ENCODE assay signal across 30 cellular contexts in the genomic region with DNA sequence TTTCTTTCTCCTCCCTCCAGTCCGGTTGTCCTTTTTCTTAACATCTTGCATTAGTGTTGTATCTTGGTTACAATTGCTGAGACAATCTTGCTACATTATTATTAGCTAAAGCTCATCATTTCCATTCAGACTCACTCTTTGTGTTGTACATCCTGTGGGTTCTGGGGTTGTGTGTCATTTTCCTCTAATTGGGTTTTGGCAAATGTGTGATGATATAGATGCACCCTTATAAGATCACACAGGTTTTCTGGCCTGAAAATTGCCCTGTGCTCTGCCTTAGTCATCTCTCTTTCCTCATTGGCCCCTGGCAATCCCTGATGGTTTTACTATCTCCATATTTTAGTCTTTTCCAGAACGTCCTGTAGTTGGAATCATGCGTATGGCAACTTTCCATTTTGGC.
DNase-seq lines count a peak whose midpoint lies in the region; ATAC-seq and TF ChIP-seq lines count a peak whose summit lies in the region.
"Had no signal": no experiment of that assay in that cellular context is flagged by ENCODE, and none has a peak within 500 bp of the region (broad histone marks: within the 10 kb centered on the region; RNA-seq: fewer than 3 reads in every experiment).

No MANE protein-coding gene starts in this region.

- in situ Hi-C loops in HAP-1 (cut with MboI; ENCODE audit: low sequenced_read_pairs), result no loop called here

- no peaks in the 10 kb centered on the region for H3K9me3 Mint-ChIP-seq in Calu3 (ENCODE audit: low read depth, unreplicated experiment)
- no peaks in the 10 kb centered on the region for H3K9me3 Mint-ChIP-seq in activated T-helper 17 cell treated with anti-CD3 and anti-CD28 coated beads, Interleukin-2, amount 50 U/mL, for 72 hours
- H3K9me3 Mint-ChIP-seq in stimulated activated naive CD8-positive, alpha-beta T cell treated with anti-CD3 and anti-CD28 coated beads, Interleukin-15, amount 100 ng/mL, for 72 hours, result no peaks in the 10 kb centered on the region
- H3K9me3 Mint-ChIP-seq: activated CD4-positive, alpha-beta T cell treated with anti-CD3 and anti-CD28 coated beads, Interleukin-2, amount 10 ng/mL, durations not matched to agents 24 days and 14 days; stimulated activated naive CD8-positive, alpha-beta T cell treated with anti-CD3 and anti-CD28 coated beads, Interleukin-15, Interleukin-2, amounts not matched to agents 100 ng/mL and 50 ng/mL, for 24 hours; WTC11 had no signal

- H3K4me1 ChIP-seq in hepatocyte (ENCODE audit: insufficient read depth) (peaks cover 19% of the 10 kb centered on the region), HAP-1 (no peaks in the 10 kb centered on the region)
- H3K4me1 ChIP-seq: BE2C, pancreas had no signal

- BruUV-seq in Calu3 (replicated peaks; lab: Mats Ljungman, UMichigan), result no TSS peak

- H3K27me3 ChIP-seq in hepatocyte, result no peaks in the 10 kb centered on the region
- no peaks in the 10 kb centered on the region for H3K27me3 ChIP-seq in HAP-1 (ENCODE audit: low read depth)
- H3K27me3 ChIP-seq: cardiac muscle cell, neural progenitor cell, pancreas, SJSA1 had no signal

- no peak overlapping the region for H3K27ac Mint-ChIP-seq in Calu3 (ENCODE audit: unreplicated experiment)
- H3K27ac Mint-ChIP-seq in activated T-helper 17 cell treated with anti-CD3 and anti-CD28 coated beads, Interleukin-2, amount 50 U/mL, for 72 hours, result no peak overlapping the region
- peak overlapping the region in 1 of 2 donors; percentile 5 for H3K27ac Mint-ChIP-seq in stimulated activated naive CD8-positive, alpha-beta T cell treated with anti-CD3 and anti-CD28 coated beads, Interleukin-15, amount 100 ng/mL, for 72 hours
- H3K27ac Mint-ChIP-seq: activated CD4-positive, alpha-beta T cell treated with anti-CD3 and anti-CD28 coated beads, Interleukin-2, amount 10 ng/mL, durations not matched to agents 24 days and 14 days; activated naive CD8-positive, alpha-beta T cell; H9; neural progenitor cell; stimulated activated naive CD8-positive, alpha-beta T cell treated with anti-CD3 and anti-CD28 coated beads, Interleukin-15, Interleukin-2, amounts not matched to agents 100 ng/mL and 50 ng/mL, for 24 hours; WTC11 had no signal

- TF ChIP-seq CTCF in Calu3 (IDR thresholded peaks at IDR 0.05; ENCODE audit: unreplicated experiment), result no peak
- no peak for TF ChIP-seq CTCF in hepatocyte (IDR thresholded peaks at IDR 0.05; ENCODE audit: poor library complexity)

- H3K4me3 ChIP-seq in hepatocyte, result no peak overlapping the region
- H3K4me3 ChIP-seq in HAP-1, result no peak overlapping the region
- H3K4me3 ChIP-seq: cardiac muscle cell, GM12878, neural progenitor cell, pancreas, SJSA1, skin epidermis had no signal

- peak overlapping the region; percentile 88 for H3K27ac ChIP-seq in hepatocyte
- H3K27ac ChIP-seq: cardiac muscle cell, KMS-11, neural progenitor cell, pancreas, SJSA1 had no signal

- peaks cover 29% of the 10 kb centered on the region for H3K4me1 Mint-ChIP-seq in Calu3 (ENCODE audit: low read depth, unreplicated experiment)
- no peaks in the 10 kb centered on the region for H3K4me1 Mint-ChIP-seq in activated T-helper 17 cell treated with anti-CD3 and anti-CD28 coated beads, Interleukin-2, amount 50 U/mL, for 72 hours
- no peaks in the 10 kb centered on the region for H3K4me1 Mint-ChIP-seq in stimulated activated naive CD8-positive, alpha-beta T cell treated with anti-CD3 and anti-CD28 coated beads, Interleukin-15, amount 100 ng/mL, for 72 hours
- H3K4me1 Mint-ChIP-seq: activated CD4-positive, alpha-beta T cell treated with anti-CD3 and anti-CD28 coated beads, Interleukin-2, amount 10 ng/mL, durations not matched to agents 24 days and 14 days had no signal

- peak overlapping the region; percentile 22 for H3K4me3 Mint-ChIP-seq in Calu3 (ENCODE audit: low read depth, unreplicated experiment)
- H3K4me3 Mint-ChIP-seq in activated T-helper 17 cell treated with anti-CD3 and anti-CD28 coated beads, Interleukin-2, amount 50 U/mL, for 72 hours, result no peak overlapping the region
- H3K4me3 Mint-ChIP-seq in stimulated activated naive CD8-positive, alpha-beta T cell treated with anti-CD3 and anti-CD28 coated beads, Interleukin-15, amount 100 ng/mL, for 72 hours, result no peak overlapping the region
- H3K4me3 Mint-ChIP-seq: activated CD4-positive, alpha-beta T cell treated with anti-CD3 and anti-CD28 coated beads, Interleukin-2, amount 10 ng/mL, durations not matched to agents 24 days and 14 days; activated naive CD8-positive, alpha-beta T cell; H9; neural progenitor cell; stimulated activated naive CD8-positive, alpha-beta T cell treated with anti-CD3 and anti-CD28 coated beads, Interleukin-15, Interleukin-2, amounts not matched to agents 100 ng/mL and 50 ng/mL, for 24 hours; WTC11 had no signal

- H3K79me2 ChIP-seq in hepatocyte, result no peaks in the 10 kb centered on the region

- 90% methylated on average over 3 of the region's 3 CpGs for WGBS in hepatocyte (ENCODE audit: low lambda C conversion rate, missing lambda C conversion rate)

- CTCF ChIA-PET in Calu3 (lab: Charles Lee), result no interaction called here

- peak; percentile 19 for ATAC-seq in activated T-helper 17 cell treated with anti-CD3 and anti-CD28 coated beads, Interleukin-2, amount 50 U/mL, for 72 hours (replicated peaks)
- peak; percentile 57 for ATAC-seq in stimulated activated naive CD8-positive, alpha-beta T cell treated with anti-CD3 and anti-CD28 coated beads, Interleukin-15, amount 100 ng/mL, for 72 hours
- ATAC-seq: GM12878, Panc1, WTC11 had no signal

- H3K9me2 ChIP-seq in hepatocyte (replicated peaks; ENCODE audit: insufficient read depth), result no peaks in the 10 kb centered on the region

- H3K27me3 Mint-ChIP-seq in Calu3 (ENCODE audit: unreplicated experiment), result no peaks in the 10 kb centered on the region
- peaks cover 18% of the 10 kb centered on the region for H3K27me3 Mint-ChIP-seq in activated T-helper 17 cell treated with anti-CD3 and anti-CD28 coated beads, Interleukin-2, amount 50 U/mL, for 72 hours
- H3K27me3 Mint-ChIP-seq in stimulated activated naive CD8-positive, alpha-beta T cell treated with anti-CD3 and anti-CD28 coated beads, Interleukin-15, amount 100 ng/mL, for 72 hours, result peaks cover 15% of the 10 kb centered on the region

- no peak overlapping the region for H3K4me2 ChIP-seq in hepatocyte
- H3K4me2 ChIP-seq: KMS-11, neural progenitor cell had no signal

- DNase-seq in Calu3 (no peak), hepatocyte (ENCODE audit: low spot score) (no peak), HAP-1 (ENCODE audit: low spot score in 2 of 2) (no peak), glomerular visceral epithelial cell (ENCODE audit: extremely low spot score) (no peak), kidney glomerular epithelial cell (lab: John Stamatoyannopoulos, UW) (no peak)
- no peak for DNase-seq in stimulated activated naive CD8-positive, alpha-beta T cell treated with anti-CD3 and anti-CD28 coated beads, Interleukin-15, amount 100 ng/mL, for 72 hours
- DNase-seq: ACHN; activated CD4-positive, alpha-beta T cell treated with anti-CD3 and anti-CD28 coated beads, Interleukin-2, amount 10 ng/mL, durations not matched to agents 24 days and 14 days; activated CD8-positive, alpha-beta memory T cell treated with anti-CD3 and anti-CD28 coated beads for 24 hours; activated effector memory CD4-positive, alpha-beta T cell treated with anti-CD3 and anti-CD28 coated beads, Interleukin-2, amount 50 U/mL, for 16 hours; BE2C; cortex of kidney; DMS153; foreskin melanocyte; H9; NCI-H1417 treated with DMSO at 0.1 percent for 48 hours; NCI-H2029 treated with DMSO at 0.1 percent for 48 hours; NCI-H2227 treated with DMSO at 0.1 percent for 48 hours; pancreas had no signal

- no peaks in the 10 kb centered on the region for H4K20me1 ChIP-seq in hepatocyte (ENCODE audit: insufficient read depth, poor library complexity, severe bottlenecking)

- H3K36me3 ChIP-seq in hepatocyte (replicated peaks; ENCODE audit: insufficient read depth, low read depth) (no peaks in the 10 kb centered on the region), HAP-1 (replicated peaks) (no peaks in the 10 kb centered on the region)
- H3K36me3 ChIP-seq: BE2C, cardiac muscle cell, neural progenitor cell, pancreas, SJSA1 had no signal

- H3K9me3 ChIP-seq in hepatocyte (ENCODE audit: low read depth), result no peaks in the 10 kb centered on the region
- H3K9me3 ChIP-seq in HAP-1, result no peaks in the 10 kb centered on the region
- H3K9me3 ChIP-seq: BE2C, pancreas, SJSA1 had no signal

- H3K36me3 Mint-ChIP-seq in Calu3 (ENCODE audit: insufficient read depth, unreplicated experiment), result peaks cover 5% of the 10 kb centered on the region
- no peaks in the 10 kb centered on the region for H3K36me3 Mint-ChIP-seq in activated T-helper 17 cell treated with anti-CD3 and anti-CD28 coated beads, Interleukin-2, amount 50 U/mL, for 72 hours (ENCODE audit: low read depth)
- H3K36me3 Mint-ChIP-seq: activated naive CD8-positive, alpha-beta T cell; neural progenitor cell; WTC11 had no signal

- intact Hi-C loops in Calu3 (cut with micrococcal nuclease; ENCODE audit: unreplicated experiment), result no loop called here

- H2AFZ ChIP-seq in hepatocyte, result no peak overlapping the region
- H2AFZ ChIP-seq: neural progenitor cell had no signal
